In the genomic region with DNA sequence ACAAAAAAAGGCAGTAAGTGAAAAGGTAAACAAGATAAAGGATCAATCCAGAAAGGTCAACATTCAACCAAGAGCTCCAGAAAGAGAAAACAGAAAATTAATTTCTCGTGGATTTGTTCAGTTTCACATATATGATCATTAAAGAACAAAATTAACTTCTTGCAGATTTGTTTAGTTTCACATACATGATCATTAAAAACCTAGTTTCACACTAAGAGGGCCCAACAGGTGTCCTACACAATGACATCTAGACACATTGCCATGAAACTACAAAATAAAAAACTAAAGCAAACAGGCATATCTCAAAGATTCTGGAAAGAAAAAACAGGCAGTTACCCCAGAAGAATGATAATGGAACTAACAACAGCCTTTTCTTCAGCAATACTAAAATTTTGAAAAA, we compare ENCODE assay signal across 18 cellular contexts. TPM values are rescaled to one million over a fixed set of nuclear protein-coding genes. Genes with fewer than 3 reads are reported as not detected.
DNase-seq lines count a peak whose midpoint lies in the region; ATAC-seq lines count a peak whose summit lies in the region.
"Had no signal": no experiment of that assay in that cellular context is flagged by ENCODE, and none has a peak within 500 bp of the region (broad histone marks: within the 10 kb centered on the region; RNA-seq: fewer than 3 reads in every experiment).

No MANE protein-coding gene starts in this region.

- CTCF ChIA-PET in activated CD4-positive, alpha-beta T cell treated with anti-CD3 and anti-CD28 coated beads, Interleukin-2, amount 10 ng/mL, durations not matched to agents 7 days and 5 days (lab: Charles Lee), result interaction anchor here (0.6 kb wide), 1 partner anchor 9 kb away, joined by 4 read pairs; no protein-coding TSS in a partner anchor

- H3K27me3 Mint-ChIP-seq in activated CD4-positive, alpha-beta T cell treated with anti-CD3 and anti-CD28 coated beads, Interleukin-2, amount 10 ng/mL, durations not matched to agents 7 days and 5 days, result no peaks in the 10 kb centered on the region
- H3K27me3 Mint-ChIP-seq in memory B cell, result no peaks in the 10 kb centered on the region

- peaks cover 68% of the 10 kb centered on the region for H3K36me3 Mint-ChIP-seq in activated CD4-positive, alpha-beta T cell treated with anti-CD3 and anti-CD28 coated beads, Interleukin-2, amount 10 ng/mL, durations not matched to agents 7 days and 5 days (ENCODE audit: low read depth)
- H3K36me3 Mint-ChIP-seq in memory B cell, result peaks cover 37% of the 10 kb centered on the region

- POLR2A ChIA-PET in activated CD4-positive, alpha-beta T cell treated with anti-CD3 and anti-CD28 coated beads, Interleukin-2, amount 10 ng/mL, durations not matched to agents 7 days and 5 days (lab: Charles Lee), result no interaction called here

- H3K4me3 Mint-ChIP-seq in activated CD4-positive, alpha-beta T cell treated with anti-CD3 and anti-CD28 coated beads, Interleukin-2, amount 10 ng/mL, durations not matched to agents 7 days and 5 days, result no peak overlapping the region
- H3K4me3 Mint-ChIP-seq in memory B cell, result no peak overlapping the region
- H3K4me3 Mint-ChIP-seq: endodermal cell, neural crest cell had no signal

- H3K4me1 Mint-ChIP-seq in activated CD4-positive, alpha-beta T cell treated with anti-CD3 and anti-CD28 coated beads, Interleukin-2, amount 10 ng/mL, durations not matched to agents 7 days and 5 days, result peaks cover 47% of the 10 kb centered on the region
- H3K4me1 Mint-ChIP-seq in memory B cell, result peaks cover 36% of the 10 kb centered on the region

- H3K9me3 Mint-ChIP-seq in activated CD4-positive, alpha-beta T cell treated with anti-CD3 and anti-CD28 coated beads, Interleukin-2, amount 10 ng/mL, durations not matched to agents 7 days and 5 days, result no peaks in the 10 kb centered on the region
- peaks cover 2% of the 10 kb centered on the region for H3K9me3 Mint-ChIP-seq in memory B cell

- ATAC-seq in GM21737 (IDR thresholded peaks at IDR 0.05; ENCODE audit: unreplicated experiment) (peak; percentile 48), memory B cell (ENCODE audit: low read depth) (no peak)

- DNase-seq in activated CD4-positive, alpha-beta T cell treated with anti-CD3 and anti-CD28 coated beads, Interleukin-2, amount 10 ng/mL, durations not matched to agents 7 days and 5 days, result no peak
- DNase-seq in activated CD4-positive, alpha-beta T cell treated with anti-CD3 and anti-CD28 coated beads for 48 hours, result no peak
- DNase-seq in RPMI8226 (peak; percentile 50), memory B cell (ENCODE audit: low spot score in 2 of 2) (no peak), iPS-NIHi7 (ENCODE audit: extremely low spot score) (no peak), islet precursor cell (no peak), Ammon's horn (ENCODE audit: low spot score) (no peak)
- DNase-seq: DMS153; endodermal cell; KG1; mesendoderm; NCI-H1930; NK-92 treated with Interleukin-12 subunit alpha and Interleukin-12 subunit beta, amount 100 ng/mL, for 24 hours; stimulated activated CD4-positive, alpha-beta T cell treated with anti-CD3 and anti-CD28 coated beads, Interleukin-4, amount 100 ng/mL, for 24 hours; substantia nigra; SW 1271 had no signal

- peak overlapping the region; percentile 68 for H3K27ac Mint-ChIP-seq in activated CD4-positive, alpha-beta T cell treated with anti-CD3 and anti-CD28 coated beads, Interleukin-2, amount 10 ng/mL, durations not matched to agents 7 days and 5 days
- peak overlapping the region; percentile 15 for H3K27ac Mint-ChIP-seq in memory B cell
- H3K27ac Mint-ChIP-seq: endodermal cell had no signal

RNA-seq across cellular contexts. Expression of a gene that starts 22.1 kb away (rescaled TPM):
- total RNA-seq in activated CD4-positive, alpha-beta T cell treated with anti-CD3 and anti-CD28 coated beads, Interleukin-2, amount 10 ng/mL, durations not matched to agents 7 days and 5 days, result 100 to 1,000 TPM in 1 of 2 experiments, 10 to 100 TPM in 1; 67.5 to 103 TPM
